ENCODE assay signal across 12 cellular contexts in the genomic region with DNA sequence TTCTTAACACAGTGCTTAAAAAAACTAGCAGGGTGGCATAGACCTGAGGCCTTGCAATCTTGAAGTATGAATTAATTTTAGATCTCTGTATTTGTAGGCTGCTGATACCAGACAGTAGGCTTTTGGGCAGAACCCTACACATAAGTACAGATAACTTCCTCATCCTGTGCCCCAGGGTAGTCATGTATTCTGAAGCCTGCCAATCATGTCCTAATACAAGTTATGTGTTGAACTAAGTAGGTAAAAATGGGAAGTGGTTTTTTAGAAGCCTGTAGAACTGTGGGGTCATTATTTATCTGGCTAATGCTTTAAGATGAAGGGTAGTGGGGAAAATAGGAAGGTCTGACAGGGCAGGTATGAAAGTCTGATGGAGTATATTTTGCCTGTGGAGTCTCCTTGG. TPM values are rescaled to one million over a fixed set of nuclear protein-coding genes. Genes with fewer than 3 reads are reported as not detected.
DNase-seq lines count a peak whose midpoint lies in the region; ATAC-seq and TF ChIP-seq lines count a peak whose summit lies in the region.
"Had no signal": no experiment of that assay in that cellular context is flagged by ENCODE, and none has a peak within 500 bp of the region (broad histone marks: within the 10 kb centered on the region; RNA-seq: fewer than 3 reads in every experiment).

No MANE protein-coding gene starts in this region.

- no peak overlapping the region for H3K4me3 ChIP-seq in BLaER1 treated with 17β-estradiol and CSF1 and Interleukin-3, amounts not matched to agents 10 nM and 100 nM
- H3K4me3 ChIP-seq in transverse colon: no peak overlapping the region

- TF ChIP-seq POLR2A in transverse colon (IDR thresholded peaks at IDR 0.05): no peak

- ATAC-seq in GM19324 (IDR thresholded peaks at IDR 0.05; ENCODE audit: low FRiP score, unreplicated experiment) (peak; percentile 68), HG03565 (IDR thresholded peaks at IDR 0.05; ENCODE audit: unreplicated experiment) (peak; percentile 57), HG03108 (IDR thresholded peaks at IDR 0.05; ENCODE audit: unreplicated experiment) (no peak)

- no peak for DNase-seq in activated CD4-positive, alpha-beta memory T cell treated with anti-CD3 and anti-CD28 coated beads, Interleukin-2, amount 10 ng/mL, durations not matched to agents 7 days and 5 days
- no peak for DNase-seq in transverse colon
- no peak for DNase-seq in T-helper 9 cell
- DNase-seq in NCI-H526 treated with DMSO at 0.1 percent for 48 hours (lab: John Stamatoyannopoulos, UW): no peak
- DNase-seq: effector CD8-positive, alpha-beta T cell; NK-92 treated with Interleukin-12 subunit alpha and Interleukin-12 subunit beta, amount 100 ng/mL, for 24 hours; stimulated activated CD8-positive, alpha-beta memory T cell treated with anti-CD3 and anti-CD28 coated beads, Interleukin-4, amount 100 ng/mL, for 48 hours had no signal

- H4K20me1 ChIP-seq in BLaER1 treated with 17β-estradiol and CSF1 and Interleukin-3, amounts not matched to agents 10 nM and 100 nM: peaks cover 0 to 6% (median 0%) of the 10 kb centered on the region in 11 experiments; a peak in 3 of 22 replicates

- in situ Hi-C loops in transverse colon (cut with MboI; ENCODE audit: low pct_ligation_motif_present in 1 of 4, low pct_unique_long_range_greater_than_20kb in 1 of 4, low sequenced_read_pairs in 3 of 4): no loop called here

- no peaks in the 10 kb centered on the region for H3K27me3 ChIP-seq in BLaER1 treated with 17β-estradiol and CSF1 and Interleukin-3, amounts not matched to agents 10 nM and 100 nM
- H3K27me3 ChIP-seq in transverse colon: no peaks in the 10 kb centered on the region

- peak overlapping the region; percentile 58 for H3K27ac Mint-ChIP-seq in activated CD4-positive, alpha-beta memory T cell treated with anti-CD3 and anti-CD28 coated beads, Interleukin-2, amount 10 ng/mL, durations not matched to agents 7 days and 5 days

- H3K4me3 Mint-ChIP-seq in activated CD4-positive, alpha-beta memory T cell treated with anti-CD3 and anti-CD28 coated beads, Interleukin-2, amount 10 ng/mL, durations not matched to agents 7 days and 5 days: no peak overlapping the region

- intact Hi-C loops in transverse colon (cut with DNase I; ENCODE audit: low total_unique reads): no loop called here

- peak overlapping the region in 10 of 11 experiments; percentile 4 to 88 (median 44); a peak in 15 of 22 replicates for H3K4me2 ChIP-seq in BLaER1 treated with 17β-estradiol and CSF1 and Interleukin-3, amounts not matched to agents 10 nM and 100 nM

- peaks cover 23% of the 10 kb centered on the region for H3K36me3 Mint-ChIP-seq in activated CD4-positive, alpha-beta memory T cell treated with anti-CD3 and anti-CD28 coated beads, Interleukin-2, amount 10 ng/mL, durations not matched to agents 7 days and 5 days (ENCODE audit: low read depth)

- peaks cover 41% of the 10 kb centered on the region for H3K4me1 Mint-ChIP-seq in activated CD4-positive, alpha-beta memory T cell treated with anti-CD3 and anti-CD28 coated beads, Interleukin-2, amount 10 ng/mL, durations not matched to agents 7 days and 5 days

- TF ChIP-seq CTCF in transverse colon (IDR thresholded peaks at IDR 0.05): no peak

- H3K9ac ChIP-seq in BLaER1 treated with 17β-estradiol and CSF1 and Interleukin-3, amounts not matched to agents 10 nM and 100 nM: no peak overlapping the region

- peak overlapping the region in 1 of 11 experiments; percentile 0; a peak in 1 of 22 replicates for H3K27ac ChIP-seq in BLaER1 treated with 17β-estradiol and CSF1 and Interleukin-3, amounts not matched to agents 10 nM and 100 nM
- H3K27ac ChIP-seq in transverse colon: peak overlapping the region in 1 of 4 donors; percentile 1

- H3K36me3 ChIP-seq in BLaER1 treated with 17β-estradiol and CSF1 and Interleukin-3, amounts not matched to agents 10 nM and 100 nM: peaks cover 12 to 68% (median 31%) of the 10 kb centered on the region in 11 experiments; a peak in 19 of 22 replicates
- no peaks in the 10 kb centered on the region for H3K36me3 ChIP-seq in transverse colon

- H3K4me1 ChIP-seq in BLaER1 treated with 17β-estradiol and CSF1 and Interleukin-3, amounts not matched to agents 10 nM and 100 nM: peaks cover 4 to 75% (median 15%) of the 10 kb centered on the region in 10 experiments; a peak in 17 of 20 replicates
- H3K4me1 ChIP-seq in transverse colon: peaks cover 0 to 8% (median 3%) of the 10 kb centered on the region in 4 donors

- POLR2A ChIA-PET in activated CD4-positive, alpha-beta memory T cell treated with anti-CD3 and anti-CD28 coated beads, Interleukin-2, amount 10 ng/mL, durations not matched to agents 7 days and 5 days (lab: Charles Lee): interaction anchor here (2.5 to 3.1 kb wide), 2 partner anchors 18 to 21 kb away, joined by 41 to 43 read pairs; no protein-coding TSS in a partner anchor

- H3K27me3 Mint-ChIP-seq in activated CD4-positive, alpha-beta memory T cell treated with anti-CD3 and anti-CD28 coated beads, Interleukin-2, amount 10 ng/mL, durations not matched to agents 7 days and 5 days: no peaks in the 10 kb centered on the region

- H3K9me3 Mint-ChIP-seq in activated CD4-positive, alpha-beta memory T cell treated with anti-CD3 and anti-CD28 coated beads, Interleukin-2, amount 10 ng/mL, durations not matched to agents 7 days and 5 days: peaks cover 2% of the 10 kb centered on the region

- H3K9me3 ChIP-seq in BLaER1 treated with 17β-estradiol and CSF1 and Interleukin-3, amounts not matched to agents 10 nM and 100 nM (replicated peaks in 1 of 11): peaks cover 3 to 25% (median 6%) of the 10 kb centered on the region in 11 experiments; a peak in 17 of 22 replicates
- H3K9me3 ChIP-seq in transverse colon: no peaks in the 10 kb centered on the region

- CTCF ChIA-PET in activated CD4-positive, alpha-beta memory T cell treated with anti-CD3 and anti-CD28 coated beads, Interleukin-2, amount 10 ng/mL, durations not matched to agents 7 days and 5 days (lab: Charles Lee): no interaction called here

- no peak for TF ChIP-seq EP300 in transverse colon (IDR thresholded peaks at IDR 0.05; ENCODE audit: low read depth)

RNA-seq across cellular contexts. Expression of a gene that starts 9.3 kb away (rescaled TPM):
- total RNA-seq in activated CD4-positive, alpha-beta memory T cell treated with anti-CD3 and anti-CD28 coated beads, Interleukin-2, amount 10 ng/mL, durations not matched to agents 7 days and 5 days: under 1 TPM; 0.75 to 0.88 TPM
- 1 to 10 TPM in 2 of 4 donors, under 1 TPM in 1, not detected in 1; 0.82 to 5.2 (median 2.6) TPM for total RNA-seq in transverse colon
- total RNA-seq: pulmonary artery endothelial cell had no signal
